In the genomic region with DNA sequence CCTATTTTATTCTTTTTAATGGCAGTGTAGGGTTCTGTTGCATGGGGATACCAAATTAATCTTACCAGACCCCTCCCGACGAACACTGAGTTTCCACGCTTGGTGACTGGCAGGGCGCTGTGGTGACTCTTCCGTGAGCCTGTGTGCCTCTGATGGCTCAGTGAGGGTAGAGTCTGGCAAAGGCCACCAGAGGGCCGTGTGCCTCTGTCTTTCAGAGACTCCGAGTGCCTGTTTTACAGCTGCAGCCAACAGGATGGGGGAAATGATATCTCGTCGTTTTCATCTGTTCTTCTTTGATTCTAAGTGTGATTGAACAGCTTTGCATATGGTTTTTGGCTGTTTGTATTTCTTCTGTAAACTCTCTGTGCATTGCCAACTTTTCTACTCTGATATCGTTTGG, we compare ENCODE assay signal across 8 cellular contexts.
A peak's percentile ranks its signal among the peaks of the same experiment; 100 is the strongest.
DNase-seq lines count a peak whose midpoint lies in the region; ATAC-seq, FAIRE-seq and TF ChIP-seq lines count a peak whose summit lies in the region.

No MANE protein-coding gene starts in this region.

- RAD21 ChIA-PET in GM12878 (lab: Charles Lee; ENCODE audit: unreplicated experiment), result interaction anchor here (1.0 to 4.4 kb wide), 9 partner anchors 19 to 290 kb away, joined by 3 to 69 read pairs (median 5); no protein-coding TSS in a partner anchor

- intact Hi-C loops in GM12878 (cut with micrococcal nuclease; ENCODE audit: unreplicated experiment), result loop anchor here (1.0 to 5.0 kb wide), 4 partner anchors 61 to 730 kb away; no protein-coding TSS in a partner anchor

- TF ChIP-seq CTCF in GM12865 (IDR thresholded peaks at IDR 0.05; ENCODE audit: insufficient read depth, low read depth, low read length, missing control alignments), result peak; percentile 69
- TF ChIP-seq CTCF in KMS-11 (conservative IDR thresholded peaks at IDR 0.05; ENCODE audit: low read depth, low read length), result peak; percentile 30; the same call in 1 of the 2 replicates
- TF ChIP-seq CTCF in SU-DHL-6 (IDR thresholded peaks at IDR 0.05; ENCODE audit: insufficient read depth, low read length, poor library complexity, severe bottlenecking), result peak; percentile 59
- peak; percentile 81 to 83 (median 81) for TF ChIP-seq CTCF in GM12878 (IDR thresholded peaks at IDR 0.05 in 2 of 3, conservative IDR thresholded peaks at IDR 0.05 in 1 of 3; ENCODE audit: control insufficient read depth in 2 of 3, extremely low read depth in 1 of 3, insufficient read depth in 1 of 3, low read depth in 3 of 3, low read length in 3 of 3)

- H3K79me2 ChIP-seq in KMS-11 (ENCODE audit: insufficient read depth, low read depth) (no peaks in the 10 kb centered on the region), SU-DHL-6 (ENCODE audit: insufficient read depth, low read length) (no peaks in the 10 kb centered on the region), GM12878 (ENCODE audit: control insufficient read depth, insufficient read depth, low read length) (no peaks in the 10 kb centered on the region)

- H3K9me2 ChIP-seq in SU-DHL-6 (replicated peaks; ENCODE audit: insufficient read depth, low read length), result no peaks in the 10 kb centered on the region

- no peaks in the 10 kb centered on the region for H3K9me3 ChIP-seq in SU-DHL-6 (ENCODE audit: insufficient read depth, low read length)
- no peaks in the 10 kb centered on the region for H3K9me3 ChIP-seq in GM12878 (replicated peaks; ENCODE audit: control insufficient read depth, insufficient read depth, low read length)

- TF ChIP-seq POLR2A in GM12878 (IDR thresholded peaks at IDR 0.05; ENCODE audit: low read depth, low read length), result no peak

- H3K27me3 ChIP-seq in KMS-11 (ENCODE audit: insufficient read depth, low read depth) (no peaks in the 10 kb centered on the region), SU-DHL-6 (ENCODE audit: low read length) (no peaks in the 10 kb centered on the region), GM12878 (replicated peaks in 1 of 2; ENCODE audit: control insufficient read depth in 2 of 2, insufficient read depth in 2 of 2, low read length in 1 of 2) (no peaks in the 10 kb centered on the region)

- SMC1A ChIA-PET in GM12878 (lab: Charles Lee; ENCODE audit: uncharacterized antibody, unreplicated experiment), result interaction anchor here (0.6 to 6.1 kb wide), 10 partner anchors 19 to 290 kb away, joined by 3 to 97 read pairs (median 6); no protein-coding TSS in a partner anchor

- peak in 1 of 2 experiments; percentile 12; a peak in 1 of 4 replicates for TF ChIP-seq EP300 in GM12878 (IDR thresholded peaks at IDR 0.05; ENCODE audit: borderline replicate concordance in 1 of 2, control insufficient read depth in 1 of 2, low read depth in 2 of 2, low read length in 2 of 2)

- H3K4me2 ChIP-seq in KMS-11 (no peak overlapping the region), SU-DHL-6 (ENCODE audit: low read depth, low read length, poor library complexity, severe bottlenecking) (no peak overlapping the region), GM12878 (ENCODE audit: control insufficient read depth, insufficient read depth) (no peak overlapping the region)

- FAIRE-seq in GM12878 (lab: Jason Lieb, UNC), result peak; percentile 87

- H3K36me3 ChIP-seq in KMS-11 (ENCODE audit: insufficient read depth) (no peaks in the 10 kb centered on the region; the same call in 1 of the 2 replicates), SU-DHL-6 (ENCODE audit: low read length) (no peaks in the 10 kb centered on the region), GM12878 (ENCODE audit: control insufficient read depth in 2 of 2, insufficient read depth in 2 of 2, low read length in 1 of 2) (peaks cover 9 to 21% of the 10 kb centered on the region in 2 experiments)

- POLR2A ChIA-PET in GM12878 (lab: Charles Lee), result interaction anchor here (0.6 to 2.2 kb wide), 3 partner anchors 61 to 194 kb away, joined by 3 to 8 read pairs (median 5); no protein-coding TSS in a partner anchor

- ATAC-seq in GM21825 (IDR thresholded peaks at IDR 0.05; ENCODE audit: unreplicated experiment) (peak; percentile 99), GM12878 (peak; percentile 100)

- H3K9ac ChIP-seq in KMS-11, result no peak overlapping the region
- no peak overlapping the region for H3K9ac ChIP-seq in SU-DHL-6 (ENCODE audit: low read length)
- no peak overlapping the region for H3K9ac ChIP-seq in GM12878 (ENCODE audit: control insufficient read depth, insufficient read depth, low read length)

- H2AFZ ChIP-seq in KMS-11 (ENCODE audit: low read depth), result no peak overlapping the region
- no peak overlapping the region for H2AFZ ChIP-seq in SU-DHL-6 (ENCODE audit: low read depth, low read length, severe bottlenecking)
- no peak overlapping the region for H2AFZ ChIP-seq in GM12878 (ENCODE audit: control insufficient read depth, low read depth, low read length)

- H4K20me1 ChIP-seq in KMS-11 (ENCODE audit: insufficient read depth), result no peaks in the 10 kb centered on the region
- H4K20me1 ChIP-seq in SU-DHL-6 (ENCODE audit: low read depth, low read length), result no peaks in the 10 kb centered on the region
- H4K20me1 ChIP-seq in GM12878 (ENCODE audit: control insufficient read depth, insufficient read depth), result no peaks in the 10 kb centered on the region

- WGBS in GM12878 (ENCODE audit: insufficient coverage, insufficient replicate concordance, low lambda C conversion rate, missing lambda C conversion rate), result 19% methylated on average over 10 of the region's 10 CpGs

- in situ Hi-C loops in GM12878 (cut with MboI), result loop anchor here (5.0 kb wide), 1 partner anchor 60 kb away; no protein-coding TSS in a partner anchor

- H3F3A ChIP-seq in SU-DHL-6 (ENCODE audit: insufficient read depth), result no peaks in the 10 kb centered on the region

- peak; percentile 92 for TF ChIP-seq RAD21 in GM12878 (IDR thresholded peaks at IDR 0.05; ENCODE audit: insufficient read depth, low read depth, low read length)

- H3K4me1 ChIP-seq in KMS-11 (ENCODE audit: low read depth, poor library complexity, severe bottlenecking), result no peaks in the 10 kb centered on the region
- H3K4me1 ChIP-seq in GM12878 (ENCODE audit: control insufficient read depth, insufficient read depth, low read length), result no peaks in the 10 kb centered on the region

- no TSS peak for BruUV-seq in GM12878 (replicated peaks; lab: Mats Ljungman, UMichigan)

- H3K4me3 ChIP-seq in GM12865 (ENCODE audit: low read depth, low read length), result no peak overlapping the region
- H3K4me3 ChIP-seq in KMS-11 (IDR thresholded peaks at IDR 0.05; ENCODE audit: insufficient read depth, low read depth, low read length), result no peak overlapping the region
- no peak overlapping the region for H3K4me3 ChIP-seq in SU-DHL-6 (ENCODE audit: insufficient read depth, low read length, poor library complexity, severe bottlenecking)
- no peak overlapping the region for H3K4me3 ChIP-seq in GM12878

- CTCF ChIA-PET in GM12878 (lab: Yijun Ruan, JAX), result interaction anchor here (0.7 to 10.1 kb wide), 12 partner anchors 9 to 764 kb away, joined by 3 to 236 read pairs (median 8); no protein-coding TSS in a partner anchor

- H3K27ac ChIP-seq in KMS-11 (no peak overlapping the region), SU-DHL-6 (ENCODE audit: low read depth, low read length) (no peak overlapping the region), GM12878 (ENCODE audit: control insufficient read depth, insufficient read depth) (no peak overlapping the region)

- DNase-seq in GM12865 (ENCODE audit: low read depth) (peak; percentile 75), GM12878 (ENCODE audit: low read depth, low spot score) (peak; percentile 26), iris pigment epithelial cell (ENCODE audit: low read depth) (peak; percentile 48), NCI-H226 (no peak)
- DNase-seq in stimulated activated CD4-positive, alpha-beta T cell treated with anti-CD3 and anti-CD28 coated beads, Interleukin-2, amount 100 ng/mL, for 24 hours, result peak; percentile 37 to 39

TF ChIP-seq in GM12878, 131 proteins besides CTCF, POLR2A, EP300 and RAD21 (continues in another document):
- TF ChIP-seq ETV6 (conservative IDR thresholded peaks at IDR 0.05 in 1 of 2, IDR thresholded peaks at IDR 0.05 in 1 of 2; ENCODE audit: borderline replicate concordance in 1 of 2, low read depth in 1 of 2), result no peak
- TF ChIP-seq, protein P1, sequence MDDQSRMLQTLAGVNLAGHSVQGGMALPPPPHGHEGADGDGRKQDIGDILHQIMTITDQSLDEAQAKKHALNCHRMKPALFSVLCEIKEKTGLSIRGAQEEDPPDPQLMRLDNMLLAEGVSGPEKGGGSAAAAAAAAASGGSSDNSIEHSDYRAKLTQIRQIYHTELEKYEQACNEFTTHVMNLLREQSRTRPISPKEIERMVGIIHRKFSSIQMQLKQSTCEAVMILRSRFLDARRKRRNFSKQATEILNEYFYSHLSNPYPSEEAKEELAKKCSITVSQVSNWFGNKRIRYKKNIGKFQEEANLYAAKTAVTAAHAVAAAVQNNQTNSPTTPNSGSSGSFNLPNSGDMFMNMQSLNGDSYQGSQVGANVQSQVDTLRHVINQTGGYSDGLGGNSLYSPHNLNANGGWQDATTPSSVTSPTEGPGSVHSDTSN (IDR thresholded peaks at IDR 0.05; ENCODE audit: insufficient replicate concordance, low read depth, low read length), result peak; percentile 22
- TF ChIP-seq SMC3 (IDR thresholded peaks at IDR 0.05; ENCODE audit: borderline replicate concordance, low read length), result peak; percentile 89
- 0 out of 2 replicates have a peak, but pooled peaks have one; percentile 22 for TF ChIP-seq TCF12 (IDR thresholded peaks at IDR 0.05; ENCODE audit: low read depth, low read length)
- TF ChIP-seq YY1 (IDR thresholded peaks at IDR 0.05; ENCODE audit: low read depth, low read length), result peak; percentile 49; the same call in 1 of the 2 replicates
- TF ChIP-seq, protein P2, sequence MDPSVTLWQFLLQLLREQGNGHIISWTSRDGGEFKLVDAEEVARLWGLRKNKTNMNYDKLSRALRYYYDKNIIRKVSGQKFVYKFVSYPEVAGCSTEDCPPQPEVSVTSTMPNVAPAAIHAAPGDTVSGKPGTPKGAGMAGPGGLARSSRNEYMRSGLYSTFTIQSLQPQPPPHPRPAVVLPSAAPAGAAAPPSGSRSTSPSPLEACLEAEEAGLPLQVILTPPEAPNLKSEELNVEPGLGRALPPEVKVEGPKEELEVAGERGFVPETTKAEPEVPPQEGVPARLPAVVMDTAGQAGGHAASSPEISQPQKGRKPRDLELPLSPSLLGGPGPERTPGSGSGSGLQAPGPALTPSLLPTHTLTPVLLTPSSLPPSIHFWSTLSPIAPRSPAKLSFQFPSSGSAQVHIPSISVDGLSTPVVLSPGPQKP (IDR thresholded peaks at IDR 0.05; ENCODE audit: low read depth, low read length), result no peak
- TF ChIP-seq PKNOX1 (IDR thresholded peaks at IDR 0.05), result peak; percentile 73
- 0 out of 2 replicates have a peak, but pooled peaks have one; percentile 27 for TF ChIP-seq FOXM1 (IDR thresholded peaks at IDR 0.05; ENCODE audit: low read depth, low read length)

Comparison
In these comparisons a context has a peak if more than half of its experiments do, and no peak if none do; other contexts are left out.
1. CTCF ChIP-seq: peak in every context shown above with its lines; median percentile 81 in GM12878; 69 in GM12865; 59 in SU-DHL-6; 30 in KMS-11.